15 cellular contexts compared by ENCODE assay signal in the genomic region with DNA sequence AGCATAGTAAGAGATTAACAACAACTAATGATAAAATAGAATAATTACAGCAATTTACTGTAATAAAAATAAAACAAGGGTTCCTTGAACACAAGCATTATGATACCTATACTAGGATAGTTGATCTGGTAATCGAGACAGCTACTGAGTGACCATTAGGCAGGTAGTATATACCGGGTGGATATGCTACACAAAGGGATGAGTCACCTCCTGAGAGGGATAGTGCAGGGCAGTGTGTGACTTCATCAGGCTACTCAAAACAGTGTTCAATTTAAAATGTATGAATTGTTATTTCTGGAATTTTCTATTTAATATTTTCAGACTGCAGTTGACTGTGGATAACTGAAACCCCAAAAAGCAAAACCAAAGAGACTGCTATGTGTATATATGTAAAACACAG. TPM values are rescaled to one million over a fixed set of nuclear protein-coding genes. Genes with fewer than 3 reads are reported as not detected.
A peak's percentile ranks its signal among the peaks of the same experiment; 100 is the strongest.
DNase-seq lines count a peak whose midpoint lies in the region; ATAC-seq, FAIRE-seq and TF ChIP-seq lines count a peak whose summit lies in the region.
"Had no signal": no experiment of that assay in that cellular context is flagged by ENCODE, and none has a peak within 500 bp of the region (broad histone marks: within the 10 kb centered on the region; RNA-seq: fewer than 3 reads in every experiment).

No MANE protein-coding gene starts in this region.

- no peak overlapping the region for H4K8ac ChIP-seq in IMR-90 (ENCODE audit: low read depth in 2 of 2, low read length in 2 of 2)

- DNase-seq in DMS53 (lab: John Stamatoyannopoulos, UW): peak; percentile 47
- peak; percentile 56 for DNase-seq in IMR-90
- DNase-seq in endothelial cell of umbilical vein (ENCODE audit: low read depth, low spot score): no peak
- DNase-seq in mucosa of descending colon: no peak
- no peak for DNase-seq in activated naive CD4-positive, alpha-beta T cell (lab: John Stamatoyannopoulos, UW)
- no peak for DNase-seq in left ventricle myocardium inferior
- DNase-seq in GM03348 (ENCODE audit: low spot score): no peak
- DNase-seq: CD8-positive, alpha-beta T cell; COR-L47; GOT3; H9 had no signal

- H2AFZ ChIP-seq in IMR-90 (replicated peaks; ENCODE audit: low read length, poor library complexity): no peak overlapping the region
- H2AFZ ChIP-seq in endothelial cell of umbilical vein (ENCODE audit: low read depth, low read length): no peak overlapping the region

- H3K4me1 ChIP-seq in IMR-90 (ENCODE audit: control insufficient read depth, insufficient read depth, low read length): peaks cover 2% of the 10 kb centered on the region; the same call in 1 of the 2 replicates
- H3K4me1 ChIP-seq in endothelial cell of umbilical vein (ENCODE audit: control insufficient read depth, extremely low read depth, insufficient read depth, low read length): peaks cover 7% of the 10 kb centered on the region
- H3K4me1 ChIP-seq in mucosa of descending colon (ENCODE audit: low read depth): no peaks in the 10 kb centered on the region
- no peaks in the 10 kb centered on the region for H3K4me1 ChIP-seq in left ventricle myocardium inferior

- no peak overlapping the region for H2BK20ac ChIP-seq in IMR-90 (ENCODE audit: low read depth, low read length)

- dilution Hi-C loops in IMR-90 (cut with HindIII; ENCODE audit: low sequenced_read_pairs, unreplicated experiment) (no loop called here), endothelial cell of umbilical vein (cut with MboI; ENCODE audit: extremely low pct_ligation_motif_present, low sequenced_read_pairs) (no loop called here)

- no peak overlapping the region for H3K56ac ChIP-seq in IMR-90 (ENCODE audit: extremely low read depth, insufficient read depth, low read length)

- H3K4me3 ChIP-seq in IMR-90 (ENCODE audit: insufficient read depth, low read depth, low read length) (no peak overlapping the region), endothelial cell of umbilical vein (replicated peaks in 1 of 3; ENCODE audit: insufficient read depth in 1 of 3, low read depth in 1 of 3, low read length in 3 of 3) (no peak overlapping the region), mucosa of descending colon (no peak overlapping the region), left ventricle myocardium inferior (no peak overlapping the region)

- TF ChIP-seq CTCF in IMR-90 (conservative IDR thresholded peaks at IDR 0.05; ENCODE audit: low read depth, low read length) (no peak), endothelial cell of umbilical vein (IDR thresholded peaks at IDR 0.05; ENCODE audit: extremely low read depth in 1 of 2, insufficient read depth in 1 of 2, low read depth in 1 of 2, low read length in 2 of 2) (no peak), mucosa of descending colon (IDR thresholded peaks at IDR 0.05) (no peak), left ventricle myocardium inferior (IDR thresholded peaks at IDR 0.05; ENCODE audit: borderline replicate concordance) (no peak)

- H4K20me1 ChIP-seq in IMR-90 (ENCODE audit: insufficient read depth, low read length): no peaks in the 10 kb centered on the region
- H4K20me1 ChIP-seq in endothelial cell of umbilical vein (replicated peaks; ENCODE audit: control insufficient read depth, extremely low read depth, insufficient read depth, low read length): no peaks in the 10 kb centered on the region

- H2BK120ac ChIP-seq in IMR-90 (ENCODE audit: low read depth, low read length): no peak overlapping the region

- no peaks in the 10 kb centered on the region for H3K9me3 ChIP-seq in IMR-90 (ENCODE audit: control insufficient read depth, insufficient read depth, low read length)
- H3K9me3 ChIP-seq in endothelial cell of umbilical vein (replicated peaks; ENCODE audit: control insufficient read depth, insufficient read depth, low read length): no peaks in the 10 kb centered on the region
- no peaks in the 10 kb centered on the region for H3K9me3 ChIP-seq in mucosa of descending colon
- H3K9me3 ChIP-seq in left ventricle myocardium inferior (replicated peaks): no peaks in the 10 kb centered on the region

- H3K36me3 ChIP-seq in IMR-90 (ENCODE audit: control insufficient read depth, insufficient read depth, low read length) (no peaks in the 10 kb centered on the region), endothelial cell of umbilical vein (ENCODE audit: control insufficient read depth in 2 of 2, extremely low read depth in 1 of 2, insufficient read depth in 2 of 2, low read length in 2 of 2) (no peaks in the 10 kb centered on the region), mucosa of descending colon (ENCODE audit: low read depth) (no peaks in the 10 kb centered on the region), left ventricle myocardium inferior (no peaks in the 10 kb centered on the region)

- H2AK9ac ChIP-seq in IMR-90 (replicated peaks; ENCODE audit: low read depth, low read length, poor library complexity): no peak overlapping the region

- no peak overlapping the region for H2AK5ac ChIP-seq in IMR-90 (ENCODE audit: low read depth, low read length)

- no peak overlapping the region for H3K23ac ChIP-seq in IMR-90 (ENCODE audit: low read depth, low read length)

- in situ Hi-C loops in IMR-90 (cut with MboI; ENCODE audit: low sequenced_read_pairs): no loop called here

- intact Hi-C loops in IMR-90 (cut with micrococcal nuclease) (no loop called here), endothelial cell of umbilical vein (cut with micrococcal nuclease) (no loop called here), mucosa of descending colon (cut with DNase I, micrococcal nuclease) (no loop called here), left ventricle myocardium inferior (cut with micrococcal nuclease) (no loop called here)

- no peak overlapping the region for H3K14ac ChIP-seq in IMR-90 (replicated peaks; ENCODE audit: low read depth, low read length)

- H4K5ac ChIP-seq in IMR-90 (ENCODE audit: low read depth, low read length): no peak overlapping the region

- POLR2A ChIA-PET in IMR-90 (lab: Charles Lee; ENCODE audit: unreplicated experiment) (no interaction called here), endothelial cell of umbilical vein (lab: Charles Lee) (no interaction called here)

- ATAC-seq in IMR-90 (ENCODE audit: low read depth): peak; percentile 64
- peak; percentile 34 for ATAC-seq in mucosa of descending colon
- ATAC-seq: CD8-positive, alpha-beta T cell; HepG2 had no signal

- no peaks in the 10 kb centered on the region for H3K9me1 ChIP-seq in IMR-90 (ENCODE audit: insufficient read depth, low read length)
- no peaks in the 10 kb centered on the region for H3K9me1 ChIP-seq in endothelial cell of umbilical vein (replicated peaks; ENCODE audit: control insufficient read depth, extremely low read depth, insufficient read depth, low read length)

- no peaks in the 10 kb centered on the region for H3K79me2 ChIP-seq in endothelial cell of umbilical vein (ENCODE audit: control insufficient read depth, insufficient read depth, low read length)

- no peak overlapping the region for H3K4ac ChIP-seq in IMR-90 (ENCODE audit: low read depth, low read length)

- H4K91ac ChIP-seq in IMR-90 (ENCODE audit: insufficient read depth, low read depth, low read length): no peak overlapping the region

- no peak overlapping the region for H3K4me2 ChIP-seq in IMR-90 (ENCODE audit: low read depth, low read length)
- H3K4me2 ChIP-seq in endothelial cell of umbilical vein (ENCODE audit: insufficient read depth, low read length): no peak overlapping the region

- no peak overlapping the region for H3K27ac ChIP-seq in IMR-90 (ENCODE audit: insufficient read depth, low read length)
- H3K27ac ChIP-seq in endothelial cell of umbilical vein (ENCODE audit: insufficient read depth, low read depth, low read length): no peak overlapping the region
- no peak overlapping the region for H3K27ac ChIP-seq in left ventricle myocardium inferior (replicated peaks)
- H3K27ac ChIP-seq: 22Rv1 had no signal

- FAIRE-seq in endothelial cell of umbilical vein (lab: Jason Lieb, UNC): no peak
- FAIRE-seq: GM12891, HepG2, HTR-8/SVneo had no signal

- H3K27me3 ChIP-seq in IMR-90 (ENCODE audit: control insufficient read depth, insufficient read depth, low read length): no peaks in the 10 kb centered on the region
- no peaks in the 10 kb centered on the region for H3K27me3 ChIP-seq in endothelial cell of umbilical vein (ENCODE audit: control insufficient read depth in 2 of 2, insufficient read depth in 2 of 2, low read length in 2 of 2)
- no peaks in the 10 kb centered on the region for H3K27me3 ChIP-seq in left ventricle myocardium inferior (ENCODE audit: low read depth)

- H2BK5ac ChIP-seq in IMR-90 (ENCODE audit: low read depth, low read length, poor library complexity, severe bottlenecking): no peak overlapping the region

- TF ChIP-seq RAD21 in IMR-90 (IDR thresholded peaks at IDR 0.05; ENCODE audit: low read length): no peak

- CTCF ChIA-PET in IMR-90 (lab: Yijun Ruan, JAX) (no interaction called here), endothelial cell of umbilical vein (lab: Charles Lee) (interaction anchor here (1.3 kb wide), 1 partner anchor 13 kb away, joined by 6 read pairs; no protein-coding TSS in a partner anchor)

- H3K9ac ChIP-seq in IMR-90 (ENCODE audit: low read depth, low read length) (no peak overlapping the region), endothelial cell of umbilical vein (replicated peaks; ENCODE audit: extremely low read depth, insufficient read depth, low read length) (no peak overlapping the region)

- TF ChIP-seq POLR2A in IMR-90 (IDR thresholded peaks at IDR 0.05; ENCODE audit: low read depth, low read length) (no peak), endothelial cell of umbilical vein (IDR thresholded peaks at IDR 0.05; ENCODE audit: low read depth, low read length) (no peak)

- no CpG with 5 or more reads among the region's 2 CpGs for WGBS in IMR-90 (ENCODE audit: extremely low coverage in 2 of 2, insufficient read length in 1 of 2), 2 experiments

- H3K79me1 ChIP-seq in IMR-90 (ENCODE audit: low read depth in 1 of 2, low read length in 2 of 2): no peaks in the 10 kb centered on the region

- no peak overlapping the region for H2BK15ac ChIP-seq in IMR-90 (ENCODE audit: low read depth, low read length)

- BruUV-seq in IMR-90 (replicated peaks; lab: Mats Ljungman, UMichigan) (no TSS peak), endothelial cell of umbilical vein (replicated peaks; lab: Mats Ljungman, UMichigan) (no TSS peak)

- H3K18ac ChIP-seq in IMR-90 (ENCODE audit: low read depth, low read length): no peak overlapping the region

RNA-seq across cellular contexts. Expression of a gene that starts 9.7 kb away (rescaled TPM):
- 88.5 and 115 TPM in 2 replicates for total RNA-seq in IMR-90 (2012; rRNA removed)
- polyA plus RNA-seq in IMR-90 (2012; rRNA removed): 36.5 and 46.8 TPM in 2 replicates
- polyA plus RNA-seq in IMR-90 (2012; cell fraction: cytosol; rRNA removed): 7.4 and 14.9 TPM in 2 replicates
- polyA plus RNA-seq in IMR-90 (2012; cell fraction: nucleus; rRNA removed; ENCODE audit: low replicate concordance): 3.8 and 22.8 TPM in 2 replicates
- 64.6 and 71.9 TPM in 2 replicates for total RNA-seq in endothelial cell of umbilical vein
- polyA plus RNA-seq in endothelial cell of umbilical vein: 4.6 and 6.6 TPM in 2 replicates
- polyA plus RNA-seq in endothelial cell of umbilical vein (2011; cell fraction: cytosol; rRNA removed): 13.2 and 13.5 TPM in 2 replicates
- polyA plus RNA-seq in endothelial cell of umbilical vein (2011; cell fraction: nucleus; rRNA removed): 15.0 and 21.8 TPM in 2 replicates
- polyA plus RNA-seq in endothelial cell of umbilical vein (2012): 60.4 and 88.5 TPM in 2 replicates
- polyA minus RNA-seq in endothelial cell of umbilical vein: 19.8 and 21.8 TPM in 2 replicates
- not detected for polyA minus RNA-seq in endothelial cell of umbilical vein (2011; cell fraction: cytosol; rRNA and poly(A)+ RNA removed)
- 39.5 and 44.4 TPM in 2 replicates for polyA minus RNA-seq in endothelial cell of umbilical vein (2011; cell fraction: nucleus; rRNA and poly(A)+ RNA removed)
- 100 to 1,000 TPM in 2 of 3 donors, 10 to 100 TPM in 1; 83.2 to 276 (median 120) TPM for total RNA-seq in mucosa of descending colon
- total RNA-seq in left ventricle myocardium inferior: 42.4 TPM

Comparison
In these comparisons a context has a peak if more than half of its experiments do, and no peak if none do; other contexts are left out.
1. DNase-seq: peak in DMS53 (single experiment) and IMR-90 (single experiment); none in endothelial cell of umbilical vein (single experiment), mucosa of descending colon (0 of 3), activated naive CD4-positive, alpha-beta T cell (0 of 4), left ventricle myocardium inferior (single experiment) and GM03348 (single experiment).